In genomic region chr11:57547854-57548377, GRCh38 we compare ENCODE assay signal across 9 cellular contexts. TPM values are rescaled to one million over a fixed set of nuclear protein-coding genes. Genes with fewer than 3 reads are reported as not detected.
DNase-seq lines count a peak whose midpoint lies in the region; ATAC-seq and TF ChIP-seq lines count a peak whose summit lies in the region.
"Had no signal": no experiment of that assay in that cellular context is flagged by ENCODE, and none has a peak within 500 bp of the region (broad histone marks: within the 10 kb centered on the region; RNA-seq: fewer than 3 reads in every experiment).

No MANE protein-coding gene starts in this region.

- no peaks in the 10 kb centered on the region for H3K4me1 ChIP-seq in vagina

- H3K9me3 Mint-ChIP-seq in activated CD8-positive, alpha-beta memory T cell treated with anti-CD3 and anti-CD28 coated beads, Interleukin-2, amount 10 ng/mL, durations not matched to agents 7 days and 5 days (ENCODE audit: low read depth), result no peaks in the 10 kb centered on the region
- no peaks in the 10 kb centered on the region for H3K9me3 Mint-ChIP-seq in T-cell
- peaks cover 3% of the 10 kb centered on the region for H3K9me3 Mint-ChIP-seq in stimulated activated memory B cell treated with anti-CD40 and anti-IgM and Interleukin-4, amounts not matched to agents 10 μg/mL and 1 μg/mL and 100 μg/mL, for 72 hours
- H3K9me3 Mint-ChIP-seq in endothelial cell (ENCODE audit: unreplicated experiment), result no peaks in the 10 kb centered on the region

- DNase-seq in activated CD8-positive, alpha-beta memory T cell treated with anti-CD3 and anti-CD28 coated beads, Interleukin-2, amount 10 ng/mL, durations not matched to agents 7 days and 5 days, result peak; percentile 48
- no peak for DNase-seq in activated CD8-positive, alpha-beta memory T cell treated with anti-CD3 and anti-CD28 coated beads, Interleukin-2, amount 50 U/mL, for 48 hours
- peak in 2 of 34 experiments; percentile 13 to 20 for DNase-seq in T-cell
- DNase-seq in Ammon's horn (ENCODE audit: low spot score), result no peak
- DNase-seq in vagina (ENCODE audit: extremely low spot score in 2 of 2), result no peak
- no peak for DNase-seq in endothelial cell (ENCODE audit: low spot score)

- H3K27me3 ChIP-seq in vagina, result no peaks in the 10 kb centered on the region

- no peak overlapping the region for H3K4me3 Mint-ChIP-seq in activated CD8-positive, alpha-beta memory T cell treated with anti-CD3 and anti-CD28 coated beads, Interleukin-2, amount 10 ng/mL, durations not matched to agents 7 days and 5 days
- H3K4me3 Mint-ChIP-seq in T-cell (no peak overlapping the region), endothelial cell (ENCODE audit: unreplicated experiment) (no peak overlapping the region)
- H3K4me3 Mint-ChIP-seq in stimulated activated memory B cell treated with anti-CD40 and anti-IgM and Interleukin-4, amounts not matched to agents 10 μg/mL and 1 μg/mL and 100 μg/mL, for 72 hours, result peak overlapping the region; percentile 31

- CTCF ChIA-PET in activated CD8-positive, alpha-beta memory T cell treated with anti-CD3 and anti-CD28 coated beads, Interleukin-2, amount 10 ng/mL, durations not matched to agents 7 days and 5 days (lab: Charles Lee), result interaction anchor here (1.1 to 3.5 kb wide), 8 partner anchors 10 to 96 kb away, joined by 3 to 17 read pairs (median 4); partner anchors contain the start of genes RTN4RL2, SMTNL1 and UBE2L6
- CTCF ChIA-PET in T-cell (lab: Charles Lee), result interaction anchor here in 1 of 2 donors (1.0 kb wide), 1 partner anchor 18 kb away, joined by 3 read pairs; no protein-coding TSS in a partner anchor

- no peak for TF ChIP-seq POLR2A in vagina (IDR thresholded peaks at IDR 0.05)

- no peak overlapping the region for H3K27ac ChIP-seq in vagina

- no peak for TF ChIP-seq CTCF in vagina (IDR thresholded peaks at IDR 0.05)
- no peak for TF ChIP-seq CTCF in endothelial cell (IDR thresholded peaks at IDR 0.05; ENCODE audit: unreplicated experiment)

- H3K36me3 ChIP-seq in vagina, result peaks cover 0 to 49% of the 10 kb centered on the region in 2 donors

- intact Hi-C loops in vagina (cut with DNase I), result no loop called here

- peak; percentile 57 for ATAC-seq in activated CD8-positive, alpha-beta memory T cell treated with anti-CD3 and anti-CD28 coated beads, Interleukin-2, amount 10 ng/mL, durations not matched to agents 7 days and 5 days
- peak; percentile 78 for ATAC-seq in HG02938 (IDR thresholded peaks at IDR 0.05; ENCODE audit: unreplicated experiment)
- ATAC-seq in T-cell (replicated peaks in 1 of 4), result peak in 3 of 4 experiments; percentile 37 to 43 (median 42)
- peak; percentile 97 for ATAC-seq in stimulated activated memory B cell treated with anti-CD40 and anti-IgM and Interleukin-4, amounts not matched to agents 10 μg/mL and 1 μg/mL and 100 μg/mL, for 72 hours

- H3K36me3 Mint-ChIP-seq in activated CD8-positive, alpha-beta memory T cell treated with anti-CD3 and anti-CD28 coated beads, Interleukin-2, amount 10 ng/mL, durations not matched to agents 7 days and 5 days, result peaks cover 35% of the 10 kb centered on the region
- H3K36me3 Mint-ChIP-seq in T-cell (peaks cover 26% of the 10 kb centered on the region), endothelial cell (ENCODE audit: low read depth, unreplicated experiment) (peaks cover 28% of the 10 kb centered on the region)
- peaks cover 43% of the 10 kb centered on the region for H3K36me3 Mint-ChIP-seq in stimulated activated memory B cell treated with anti-CD40 and anti-IgM and Interleukin-4, amounts not matched to agents 10 μg/mL and 1 μg/mL and 100 μg/mL, for 72 hours

- no peaks in the 10 kb centered on the region for H3K27me3 Mint-ChIP-seq in activated CD8-positive, alpha-beta memory T cell treated with anti-CD3 and anti-CD28 coated beads, Interleukin-2, amount 10 ng/mL, durations not matched to agents 7 days and 5 days
- H3K27me3 Mint-ChIP-seq in T-cell, result no peaks in the 10 kb centered on the region
- H3K27me3 Mint-ChIP-seq in stimulated activated memory B cell treated with anti-CD40 and anti-IgM and Interleukin-4, amounts not matched to agents 10 μg/mL and 1 μg/mL and 100 μg/mL, for 72 hours, result no peaks in the 10 kb centered on the region
- peaks cover 4% of the 10 kb centered on the region for H3K27me3 Mint-ChIP-seq in endothelial cell (ENCODE audit: unreplicated experiment)

- H3K9me3 ChIP-seq in vagina, result no peaks in the 10 kb centered on the region

- H3K4me1 Mint-ChIP-seq in activated CD8-positive, alpha-beta memory T cell treated with anti-CD3 and anti-CD28 coated beads, Interleukin-2, amount 10 ng/mL, durations not matched to agents 7 days and 5 days, result peaks cover 20% of the 10 kb centered on the region
- H3K4me1 Mint-ChIP-seq in T-cell (peaks cover 5 to 7% (median 7%) of the 10 kb centered on the region in 3 donors), endothelial cell (ENCODE audit: unreplicated experiment) (peaks cover 2% of the 10 kb centered on the region)
- peaks cover 21% of the 10 kb centered on the region for H3K4me1 Mint-ChIP-seq in stimulated activated memory B cell treated with anti-CD40 and anti-IgM and Interleukin-4, amounts not matched to agents 10 μg/mL and 1 μg/mL and 100 μg/mL, for 72 hours

- peak overlapping the region; percentile 38 for H3K27ac Mint-ChIP-seq in activated CD8-positive, alpha-beta memory T cell treated with anti-CD3 and anti-CD28 coated beads, Interleukin-2, amount 10 ng/mL, durations not matched to agents 7 days and 5 days
- H3K27ac Mint-ChIP-seq in T-cell (peak overlapping the region; percentile 27 to 64), endothelial cell (ENCODE audit: unreplicated experiment) (no peak overlapping the region)
- peak overlapping the region; percentile 93 for H3K27ac Mint-ChIP-seq in stimulated activated memory B cell treated with anti-CD40 and anti-IgM and Interleukin-4, amounts not matched to agents 10 μg/mL and 1 μg/mL and 100 μg/mL, for 72 hours

- H3K4me3 ChIP-seq in vagina, result no peak overlapping the region
- H3K4me3 ChIP-seq: lung had no signal

- POLR2A ChIA-PET in T-cell (lab: Charles Lee), result no interaction called here

RNA-seq across cellular contexts. Expression of gene SMTNL1, which starts 10.5 kb away (rescaled TPM):
- not detected for total RNA-seq in activated CD8-positive, alpha-beta memory T cell treated with anti-CD3 and anti-CD28 coated beads, Interleukin-2, amount 10 ng/mL, durations not matched to agents 7 days and 5 days
- total RNA-seq in T-cell, result not detected
- total RNA-seq in vagina, result not detected
- 45.2 TPM for total RNA-seq in endothelial cell (ENCODE audit: unreplicated experiment)
- total RNA-seq: lung had no signal

RNA-seq across cellular contexts. Expression of gene TIMM10, which starts 17.4 kb away (rescaled TPM):
- total RNA-seq in activated CD8-positive, alpha-beta memory T cell treated with anti-CD3 and anti-CD28 coated beads, Interleukin-2, amount 10 ng/mL, durations not matched to agents 7 days and 5 days, result 10 to 100 TPM; 74.5 to 92.9 TPM
- total RNA-seq in T-cell (10 to 100 TPM; 20.7 to 33.2 (median 26.2) TPM), vagina (45.2 TPM), endothelial cell (ENCODE audit: unreplicated experiment) (60.2 TPM)

RNA-seq across cellular contexts. Expression of gene UBE2L6, which starts 19.6 kb away (rescaled TPM):
- total RNA-seq in activated CD8-positive, alpha-beta memory T cell treated with anti-CD3 and anti-CD28 coated beads, Interleukin-2, amount 10 ng/mL, durations not matched to agents 7 days and 5 days, result 100 to 1,000 TPM; 245 to 317 TPM
- total RNA-seq in T-cell (10 to 100 TPM; 61.7 to 97.2 (median 80.3) TPM), vagina (48.1 TPM), endothelial cell (ENCODE audit: unreplicated experiment) (56.2 TPM)

RNA-seq across cellular contexts. Expression of gene SLC43A1, which starts 32.4 kb away (rescaled TPM):
- 10 to 100 TPM; 24.6 to 25.8 TPM for total RNA-seq in activated CD8-positive, alpha-beta memory T cell treated with anti-CD3 and anti-CD28 coated beads, Interleukin-2, amount 10 ng/mL, durations not matched to agents 7 days and 5 days
- total RNA-seq in T-cell, result 10 to 100 TPM in 4 of 5 donors, 1 to 10 TPM in 1; 8.8 to 31.6 (median 25.1) TPM
- total RNA-seq in vagina, result 22.6 TPM
- 10.4 TPM for total RNA-seq in endothelial cell (ENCODE audit: unreplicated experiment)

RNA-seq across cellular contexts. Expression of gene SERPING1, which starts 49.6 kb away (rescaled TPM):
- not detected for total RNA-seq in activated CD8-positive, alpha-beta memory T cell treated with anti-CD3 and anti-CD28 coated beads, Interleukin-2, amount 10 ng/mL, durations not matched to agents 7 days and 5 days
- 1 to 10 TPM in 3 of 5 donors, not detected in 2; 1.5 to 2.8 (median 1.9) TPM for total RNA-seq in T-cell
- total RNA-seq in vagina, result 779 TPM
- 347 TPM for total RNA-seq in endothelial cell (ENCODE audit: unreplicated experiment)

Comparison
In these comparisons a context has a peak if more than half of its experiments do, and no peak if none do; other contexts are left out.
1. ATAC-seq: peak in every context shown above with its lines; median percentile 97 in stimulated activated memory B cell treated with anti-CD40 and anti-IgM and Interleukin-4, amounts not matched to agents 10 μg/mL and 1 μg/mL and 100 μg/mL, for 72 hours; 78 in HG02938; 57 in activated CD8-positive, alpha-beta memory T cell treated with anti-CD3 and anti-CD28 coated beads, Interleukin-2, amount 10 ng/mL, durations not matched to agents 7 days and 5 days; 42 in T-cell.
2. RNA of gene SMTNL1, which starts 10.5 kb away (total RNA-seq): 45.2 TPM in endothelial cell (single experiment); not detected in activated CD8-positive, alpha-beta memory T cell treated with anti-CD3 and anti-CD28 coated beads, Interleukin-2, amount 10 ng/mL, durations not matched to agents 7 days and 5 days, not detected in T-cell and not detected in vagina (single experiment); every median in the first group is over 10 times any median in the second.